Comparison of ENCODE assay signal across 8 cellular contexts in the genomic region with DNA sequence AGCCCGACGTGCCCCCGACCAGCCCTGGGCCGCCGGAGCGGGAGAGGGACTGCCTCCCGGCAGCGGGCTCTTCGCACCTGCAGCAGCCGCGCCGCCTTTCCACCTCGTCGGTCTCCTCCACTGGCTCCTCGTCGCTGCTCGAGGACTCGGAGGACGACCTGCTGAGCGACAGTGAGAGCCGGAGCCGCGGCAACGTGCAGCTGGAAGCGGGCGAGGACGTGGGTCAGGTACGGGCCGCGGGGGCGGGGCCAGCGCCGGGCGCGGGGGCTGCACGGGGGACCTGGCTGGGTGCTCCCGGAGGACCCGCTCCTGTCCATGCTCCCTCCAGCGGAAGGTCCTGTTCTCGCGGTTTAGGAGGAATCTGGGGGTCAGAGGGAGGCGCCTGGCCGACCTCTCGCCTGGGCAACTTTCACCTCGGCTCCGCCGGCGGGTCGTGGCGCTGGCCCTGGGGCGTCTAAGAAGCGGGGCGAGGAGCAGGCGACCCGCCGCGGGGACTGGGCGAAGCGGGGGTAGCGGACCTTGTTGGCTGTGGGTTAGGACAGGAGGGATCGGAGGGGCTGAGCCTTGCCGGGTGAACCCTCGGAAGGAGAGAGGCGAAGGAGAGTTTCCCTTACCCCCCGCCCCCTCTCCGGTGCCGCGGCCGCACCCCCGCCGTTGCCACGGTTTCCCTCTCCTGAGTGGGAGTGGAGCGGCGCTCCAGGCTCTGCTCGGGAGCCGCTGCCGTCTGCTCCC. TPM values are rescaled to one million over a fixed set of nuclear protein-coding genes. Genes with fewer than 3 reads are reported as not detected.
A peak's percentile ranks its signal among the peaks of the same experiment; 100 is the strongest.
DNase-seq lines count a peak whose midpoint lies in the region; ATAC-seq lines count a peak whose summit lies in the region.

No MANE protein-coding gene starts in this region.

- H3K4me3 Mint-ChIP-seq in activated T-cell treated with anti-CD3 and anti-CD28 coated beads, Interleukin-2, amount 50 U/mL, for 4 hours, result peak overlapping the region; percentile 60

- H3K27ac ChIP-seq in right cardiac atrium (ENCODE audit: low read length) (no peak overlapping the region), skeletal muscle tissue (ENCODE audit: low read depth, low read length) (no peak overlapping the region)

- peaks cover 26% of the 10 kb centered on the region for H3K4me1 Mint-ChIP-seq in activated T-cell treated with anti-CD3 and anti-CD28 coated beads, Interleukin-2, amount 50 U/mL, for 4 hours (ENCODE audit: low read depth)

- ATAC-seq in GM21576 (IDR thresholded peaks at IDR 0.05; ENCODE audit: unreplicated experiment) (peak; percentile 11), right cardiac atrium (peak in 1 of 2 donors; percentile 8), GM18517 (IDR thresholded peaks at IDR 0.05; ENCODE audit: unreplicated experiment) (no peak)
- ATAC-seq in activated T-cell treated with anti-CD3 and anti-CD28 coated beads, Interleukin-2, amount 50 U/mL, for 4 hours, result peak; percentile 20

- H3K4me1 ChIP-seq in right cardiac atrium (ENCODE audit: control insufficient read depth, insufficient read depth, low read length), result no peaks in the 10 kb centered on the region
- peaks cover 12 to 31% (median 24%) of the 10 kb centered on the region in 3 donors for H3K4me1 ChIP-seq in skeletal muscle tissue (ENCODE audit: control insufficient read depth in 3 of 3, insufficient read depth in 3 of 3, low read length in 3 of 3)

- H3K27me3 Mint-ChIP-seq in activated T-cell treated with anti-CD3 and anti-CD28 coated beads, Interleukin-2, amount 50 U/mL, for 4 hours (ENCODE audit: low read depth), result peaks cover 46% of the 10 kb centered on the region

- H3K36me3 Mint-ChIP-seq in activated T-cell treated with anti-CD3 and anti-CD28 coated beads, Interleukin-2, amount 50 U/mL, for 4 hours (ENCODE audit: insufficient read depth), result no peaks in the 10 kb centered on the region

- H3K27me3 ChIP-seq in right cardiac atrium (ENCODE audit: control insufficient read depth, insufficient read depth), result no peaks in the 10 kb centered on the region
- H3K27me3 ChIP-seq in skeletal muscle tissue (ENCODE audit: control insufficient read depth in 3 of 3, insufficient read depth in 3 of 3, low read length in 3 of 3), result peaks cover 47 to 73% (median 61%) of the 10 kb centered on the region in 3 donors

- H3K9me3 Mint-ChIP-seq in activated T-cell treated with anti-CD3 and anti-CD28 coated beads, Interleukin-2, amount 50 U/mL, for 4 hours, result no peaks in the 10 kb centered on the region

- no peaks in the 10 kb centered on the region for H3K9me3 ChIP-seq in right cardiac atrium (ENCODE audit: control insufficient read depth, low read length)
- H3K9me3 ChIP-seq in skeletal muscle tissue (ENCODE audit: control insufficient read depth in 3 of 3, low read length in 3 of 3), result no peaks in the 10 kb centered on the region

- H3K36me3 ChIP-seq in skeletal muscle tissue (ENCODE audit: control insufficient read depth in 3 of 3, insufficient read depth in 3 of 3, low read length in 3 of 3), result no peaks in the 10 kb centered on the region

- DNase-seq in ELR (ENCODE audit: low read depth) (peak; percentile 46), right cardiac atrium (peak in 2 of 3 donors; percentile 55 to 65), A172 (ENCODE audit: low spot score) (no peak)
- DNase-seq in Jurkat, Clone E6-1 (ENCODE audit: low read depth, low spot score), result no peak
- no peak for DNase-seq in activated T-cell treated with anti-CD3 and anti-CD28 coated beads, Interleukin-2, amount 50 U/mL, for 4 hours

- peak overlapping the region; percentile 44 for H3K4me3 ChIP-seq in Jurkat, Clone E6-1 (ENCODE audit: low read length)
- peak overlapping the region; percentile 86 for H3K4me3 ChIP-seq in right cardiac atrium (ENCODE audit: low read length)
- peak overlapping the region in 2 of 3 donors; percentile 35 to 60 for H3K4me3 ChIP-seq in skeletal muscle tissue (ENCODE audit: low read length in 3 of 3)

- intact Hi-C loops in right cardiac atrium (cut with DNase I), result no loop called here

- H3K9ac ChIP-seq in skeletal muscle tissue (ENCODE audit: low read depth in 1 of 3, low read length in 3 of 3), result peak overlapping the region in 1 of 3 donors; percentile 16

- WGBS in right cardiac atrium, result 1% methylated on average over 75 of the region's 77 CpGs

RNA-seq across cellular contexts. Expression of a gene that starts 0.7 kb away (rescaled TPM):
- polyA plus RNA-seq in Jurkat, Clone E6-1 (2012; ENCODE audit: insufficient read depth, insufficient read length), result 3.5 TPM
- total RNA-seq in activated T-cell treated with anti-CD3 and anti-CD28 coated beads, Interleukin-2, amount 50 U/mL, for 4 hours, result under 1 TPM; 0.20 to 0.47 (median 0.27) TPM
- total RNA-seq in right cardiac atrium (1 to 10 TPM in 2 of 4 donors, under 1 TPM in 2; 0.36 to 1.4 (median 0.94) TPM), skeletal muscle tissue (not detected)
- 1.6 TPM for polyA plus RNA-seq in right cardiac atrium
- 15.5 and 17.3 TPM in 2 replicates for total RNA-seq in A172 (2014; rRNA removed; shearing (Covaris generic))

RNA-seq across cellular contexts. Expression of a gene that starts 19.3 kb away (rescaled TPM):
- not detected for polyA plus RNA-seq in Jurkat, Clone E6-1 (2012; ENCODE audit: insufficient read depth, insufficient read length)
- total RNA-seq in activated T-cell treated with anti-CD3 and anti-CD28 coated beads, Interleukin-2, amount 50 U/mL, for 4 hours, result under 1 TPM; 0.11 to 0.24 (median 0.23) TPM
- total RNA-seq in right cardiac atrium, result 1 to 10 TPM in 3 of 4 donors, under 1 TPM in 1; 0.95 to 1.5 (median 1.2) TPM
- polyA plus RNA-seq in right cardiac atrium, result 1.6 TPM
- total RNA-seq in skeletal muscle tissue, result 4.2 TPM
- 4.3 and 5.2 TPM in 2 replicates for total RNA-seq in A172 (2014; rRNA removed; shearing (Covaris generic))

RNA-seq across cellular contexts. Expression of a gene that starts 49.7 kb away (rescaled TPM):
- polyA plus RNA-seq in Jurkat, Clone E6-1 (2012; ENCODE audit: insufficient read depth, insufficient read length), result 42.6 TPM
- 10 to 100 TPM; 63.6 to 70.4 (median 66.2) TPM for total RNA-seq in activated T-cell treated with anti-CD3 and anti-CD28 coated beads, Interleukin-2, amount 50 U/mL, for 4 hours
- 10 to 100 TPM; 19.2 to 25.3 (median 19.8) TPM for total RNA-seq in right cardiac atrium
- polyA plus RNA-seq in right cardiac atrium, result 10.1 TPM
- total RNA-seq in skeletal muscle tissue, result 6.8 TPM
- total RNA-seq in A172 (2014; rRNA removed; shearing (Covaris generic)), result 15.4 and 23.6 TPM in 2 replicates

Comparison
In these comparisons a context has a peak if more than half of its experiments do, and no peak if none do; other contexts are left out.
1. DNase-seq: peak in ELR (single experiment) and right cardiac atrium (2 of 3); none in Jurkat, Clone E6-1 (single experiment), activated T-cell treated with anti-CD3 and anti-CD28 coated beads, Interleukin-2, amount 50 U/mL, for 4 hours (single experiment) and A172 (single experiment).
2. Peak in every context shown above with its lines, with median percentiles within 50 percentile points of each other: H3K4me3 ChIP-seq.